Comparison of ENCODE assay signal across 21 cellular contexts in the genomic region with DNA sequence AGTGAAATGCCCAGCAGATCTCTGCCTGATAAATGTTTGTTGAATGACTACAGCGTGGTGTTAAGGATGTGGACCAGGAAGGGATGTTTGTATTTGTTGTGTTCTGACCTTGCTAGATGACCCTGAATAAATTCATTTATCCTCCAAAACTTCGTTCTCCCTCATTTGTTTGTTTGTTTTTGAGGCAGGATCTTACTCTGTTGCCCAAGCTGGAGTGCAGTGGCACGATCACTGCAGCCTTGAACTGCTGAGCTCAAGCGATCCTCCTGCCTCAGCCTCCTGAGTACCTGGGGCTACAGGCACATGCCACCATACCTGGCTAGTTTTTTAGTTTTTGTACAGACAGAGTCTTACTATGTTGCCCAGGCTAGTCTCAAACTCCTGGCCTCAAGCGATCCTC.
A peak's percentile ranks its signal among the peaks of the same experiment; 100 is the strongest.
DNase-seq lines count a peak whose midpoint lies in the region; ATAC-seq and TF ChIP-seq lines count a peak whose summit lies in the region.
"Had no signal": no experiment of that assay in that cellular context is flagged by ENCODE, and none has a peak within 500 bp of the region (broad histone marks: within the 10 kb centered on the region; RNA-seq: fewer than 3 reads in every experiment).

No MANE protein-coding gene starts in this region.

- H3K4me1 Mint-ChIP-seq in glutamatergic neuron (ENCODE audit: low read depth, unreplicated experiment) (peaks cover 49% of the 10 kb centered on the region), MCF 10A (ENCODE audit: insufficient read depth, unreplicated experiment) (peaks cover 32% of the 10 kb centered on the region)
- H3K4me1 Mint-ChIP-seq: CD14-positive monocyte had no signal

- no peak overlapping the region for H3K27ac Mint-ChIP-seq in glutamatergic neuron (ENCODE audit: unreplicated experiment)
- H3K27ac Mint-ChIP-seq in MCF 10A (ENCODE audit: low read depth, unreplicated experiment): no peak overlapping the region
- H3K27ac Mint-ChIP-seq: CD4-positive, alpha-beta memory T cell had no signal

- no peak for TF ChIP-seq CTCF in left ventricle myocardium inferior (IDR thresholded peaks at IDR 0.05; ENCODE audit: borderline replicate concordance)
- no peak for TF ChIP-seq CTCF in glutamatergic neuron (IDR thresholded peaks at IDR 0.05; ENCODE audit: partially characterized antibody, unreplicated experiment)
- TF ChIP-seq CTCF in osteoblast (IDR thresholded peaks at IDR 0.05; ENCODE audit: extremely low read depth, low read depth, low read length): no peak
- TF ChIP-seq CTCF in MCF 10A (IDR thresholded peaks at IDR 0.05; ENCODE audit: unreplicated experiment): no peak

- H3K36me3 Mint-ChIP-seq in glutamatergic neuron (ENCODE audit: unreplicated experiment) (no peaks in the 10 kb centered on the region), MCF 10A (ENCODE audit: insufficient read depth, unreplicated experiment) (no peaks in the 10 kb centered on the region)
- H3K36me3 Mint-ChIP-seq: CD14-positive monocyte; CD4-positive, alpha-beta memory T cell had no signal

- H3K9me3 Mint-ChIP-seq in glutamatergic neuron (ENCODE audit: unreplicated experiment) (peaks cover 11% of the 10 kb centered on the region), MCF 10A (ENCODE audit: unreplicated experiment) (no peaks in the 10 kb centered on the region)
- H3K9me3 Mint-ChIP-seq: CD4-positive, alpha-beta memory T cell had no signal

- POLR2A ChIA-PET in MCF 10A (lab: Yijun Ruan, JAX): no interaction called here

- no TSS peak for BruUV-seq in MCF 10A (replicated peaks; lab: Mats Ljungman, UMichigan)

- no peak overlapping the region for H2AFZ ChIP-seq in osteoblast (ENCODE audit: low read length)
- H2AFZ ChIP-seq: GM23248 had no signal

- no peak overlapping the region for H3K4me3 ChIP-seq in left ventricle myocardium inferior
- no peak overlapping the region for H3K4me3 ChIP-seq in osteoblast (ENCODE audit: insufficient read depth, low read length)
- H3K4me3 ChIP-seq: A549, BLaER1, GM12878, GM23248 had no signal

- H3K4me3 Mint-ChIP-seq in glutamatergic neuron (ENCODE audit: unreplicated experiment): peak overlapping the region; percentile 13
- no peak overlapping the region for H3K4me3 Mint-ChIP-seq in MCF 10A (ENCODE audit: unreplicated experiment)
- H3K4me3 Mint-ChIP-seq: CD14-positive monocyte; CD4-positive, alpha-beta memory T cell had no signal

- H3K36me3 ChIP-seq in left ventricle myocardium inferior: no peaks in the 10 kb centered on the region
- H3K36me3 ChIP-seq in osteoblast (ENCODE audit: insufficient read depth, low read length): no peaks in the 10 kb centered on the region
- H3K36me3 ChIP-seq: BLaER1 had no signal

- H3K27me3 ChIP-seq in left ventricle myocardium inferior (ENCODE audit: low read depth): no peaks in the 10 kb centered on the region
- no peaks in the 10 kb centered on the region for H3K27me3 ChIP-seq in osteoblast (ENCODE audit: insufficient read depth, low read length)
- H3K27me3 ChIP-seq: BLaER1 had no signal

- no peak overlapping the region for H3K4me2 ChIP-seq in osteoblast (ENCODE audit: insufficient read depth, low read length)
- H3K4me2 ChIP-seq: A549, BLaER1 had no signal

- intact Hi-C loops in Right ventricle myocardium superior (cut with DNase I) (no loop called here), left ventricle myocardium inferior (cut with micrococcal nuclease) (no loop called here), MCF 10A (cut with micrococcal nuclease) (no loop called here)

- H3K27ac ChIP-seq in left ventricle myocardium inferior (replicated peaks): no peak overlapping the region
- H3K27ac ChIP-seq in osteoblast (ENCODE audit: low read depth, low read length): no peak overlapping the region
- H3K27ac ChIP-seq: 22Rv1, BLaER1, GM23248, HL-60 had no signal

- CTCF ChIA-PET in MCF 10A (lab: Yijun Ruan, JAX): interaction anchor here (0.9 kb wide), 2 partner anchors 100 to 101 kb away, joined by 4 read pairs; no protein-coding TSS in a partner anchor

- peak; percentile 3 for DNase-seq in Right ventricle myocardium superior
- no peak for DNase-seq in left ventricle myocardium inferior
- no peak for DNase-seq in glutamatergic neuron
- peak; percentile 62 for DNase-seq in osteoblast (ENCODE audit: insufficient read length, low spot score, missing footprints)
- DNase-seq in DMS153 (lab: John Stamatoyannopoulos, UW): no peak
- DNase-seq in MCF 10A (ENCODE audit: unreplicated experiment): no peak
- DNase-seq in AML-193 (lab: John Stamatoyannopoulos, UW): no peak
- DNase-seq: Calu3; CD4-positive, alpha-beta memory T cell; DMS53; DND-41; EL; GM23248; HCEC 1CT; KG1 had no signal

- H3K9me3 ChIP-seq in left ventricle myocardium inferior (replicated peaks) (no peaks in the 10 kb centered on the region), osteoblast (ENCODE audit: low read depth, low read length) (no peaks in the 10 kb centered on the region)
- H3K9me3 ChIP-seq: A549, BLaER1 had no signal

- no peaks in the 10 kb centered on the region for H3K79me2 ChIP-seq in osteoblast (ENCODE audit: insufficient read depth, low read length)

- H3K27me3 Mint-ChIP-seq in glutamatergic neuron (ENCODE audit: unreplicated experiment) (peaks cover 18% of the 10 kb centered on the region), MCF 10A (ENCODE audit: insufficient read depth, unreplicated experiment) (no peaks in the 10 kb centered on the region)

- H3K4me1 ChIP-seq in left ventricle myocardium inferior (peaks cover 68% of the 10 kb centered on the region), osteoblast (ENCODE audit: insufficient read depth, low read length) (peaks cover 26% of the 10 kb centered on the region)

- ATAC-seq in Right ventricle myocardium superior (ENCODE audit: poor library complexity): no peak
- ATAC-seq: A549, GM12878 had no signal

- H4K20me1 ChIP-seq in osteoblast (ENCODE audit: insufficient read depth, low read length): peaks cover 5% of the 10 kb centered on the region

Comparison
In these comparisons a context has a peak if more than half of its experiments do, and no peak if none do; other contexts are left out.
1. DNase-seq: peak in Right ventricle myocardium superior (single experiment) and osteoblast (single experiment); none in left ventricle myocardium inferior (single experiment), glutamatergic neuron (single experiment), DMS153 (single experiment), MCF 10A (single experiment) and AML-193 (0 of 2).